Comparison of ENCODE assay signal across 8 cellular contexts in genomic region chr16:65117701-65118448, GRCh38. TPM values are rescaled to one million over a fixed set of nuclear protein-coding genes. Genes with fewer than 3 reads are reported as not detected.
DNase-seq lines count a peak whose midpoint lies in the region; ATAC-seq and TF ChIP-seq lines count a peak whose summit lies in the region.

No MANE protein-coding gene starts in this region.

- peak; percentile 90 for TF ChIP-seq CTCF in AG09309 (IDR thresholded peaks at IDR 0.05; ENCODE audit: control insufficient read depth, insufficient read depth, low read depth, low read length, missing control alignments)
- peak; percentile 88 for TF ChIP-seq CTCF in WERI-Rb-1 (IDR thresholded peaks at IDR 0.05; ENCODE audit: low read depth, low read length)
- peak; percentile 94 for TF ChIP-seq CTCF in neural cell (IDR thresholded peaks at IDR 0.05; ENCODE audit: poor library complexity, severe bottlenecking)

- ATAC-seq in GM18498 (IDR thresholded peaks at IDR 0.05; ENCODE audit: unreplicated experiment) (peak; percentile 89), HG02870 (IDR thresholded peaks at IDR 0.05; ENCODE audit: unreplicated experiment) (peak; percentile 88), HG03135 (IDR thresholded peaks at IDR 0.05; ENCODE audit: unreplicated experiment) (no peak)

- H3K4me3 ChIP-seq in AG09309 (ENCODE audit: control insufficient read depth, low read depth, low read length) (peak overlapping the region; percentile 33), WERI-Rb-1 (ENCODE audit: low read depth, low read length) (no peak overlapping the region), neural cell (ENCODE audit: low read length) (peak overlapping the region; percentile 33)

- peaks cover 42% of the 10 kb centered on the region for H3K79me2 ChIP-seq in neural cell (replicated peaks; ENCODE audit: insufficient read depth, low read length)

- no peaks in the 10 kb centered on the region for H4K20me1 ChIP-seq in neural cell (ENCODE audit: insufficient read depth)

- no peaks in the 10 kb centered on the region for H3K36me3 ChIP-seq in WERI-Rb-1
- H3K36me3 ChIP-seq in neural cell (ENCODE audit: insufficient read depth, low read length) = no peaks in the 10 kb centered on the region

- H3K27ac ChIP-seq in WERI-Rb-1 (no peak overlapping the region), neural cell (ENCODE audit: low read length) (no peak overlapping the region)

- TF ChIP-seq RAD21 in neural cell (conservative IDR thresholded peaks at IDR 0.05) = peak; percentile 98

- H3K9ac ChIP-seq in neural cell (ENCODE audit: low read length) = no peak overlapping the region

- H3F3A ChIP-seq in neural cell (ENCODE audit: insufficient read depth, low read length, poor library complexity, severe bottlenecking) = no peaks in the 10 kb centered on the region

- no peak overlapping the region for H2AFZ ChIP-seq in neural cell (ENCODE audit: low read depth, low read length)

- no peak overlapping the region for H3K4me2 ChIP-seq in neural cell (ENCODE audit: low read length)

- H3K9me2 ChIP-seq in neural cell (ENCODE audit: insufficient read depth, low read length) = no peaks in the 10 kb centered on the region

- DNase-seq in AG09309 (ENCODE audit: low read depth) (peak; percentile 70), NCI-H2107 (lab: John Stamatoyannopoulos, UW) (peak; percentile 11), WERI-Rb-1 (peak; percentile 83), fibroblast of the conjunctiva (ENCODE audit: low read depth) (peak; percentile 84)

- H3K9me3 ChIP-seq in WERI-Rb-1 (ENCODE audit: severe bottlenecking) (no peaks in the 10 kb centered on the region), neural cell (ENCODE audit: low read length) (no peaks in the 10 kb centered on the region)

- TF ChIP-seq EP300 in neural cell (conservative IDR thresholded peaks at IDR 0.05; ENCODE audit: poor library complexity, severe bottlenecking) = peak; percentile 25

- peaks cover 19% of the 10 kb centered on the region for H3K27me3 ChIP-seq in WERI-Rb-1 (ENCODE audit: insufficient read depth, low read depth, severe bottlenecking)
- H3K27me3 ChIP-seq in neural cell (ENCODE audit: insufficient read depth, low read depth, low read length) = peaks cover 6% of the 10 kb centered on the region

TF ChIP-seq in neural cell, 6 proteins besides CTCF, POLR2A, EP300 and RAD21:
- TF ChIP-seq EZH2 (IDR thresholded peaks at IDR 0.05; ENCODE audit: borderline replicate concordance, insufficient read depth, low read length, poor library complexity, severe bottlenecking) (no peak), POLR2AphosphoS5 (IDR thresholded peaks at IDR 0.05) (no peak), SMC3 (conservative IDR thresholded peaks at IDR 0.05; ENCODE audit: poor library complexity) (peak; percentile 95), REST (IDR thresholded peaks at IDR 0.05; ENCODE audit: borderline replicate concordance) (no peak), MXI1 (conservative IDR thresholded peaks at IDR 0.05; ENCODE audit: poor library complexity, severe bottlenecking) (no peak), TAF1 (IDR thresholded peaks at IDR 0.05; ENCODE audit: low read depth) (no peak)

RNA-seq across cellular contexts. Expression of gene CDH11, which starts 4.0 kb away (rescaled TPM):
- polyA plus RNA-seq in neural cell = 22.9 and 23.4 TPM in 2 replicates
- 60.6 and 78.6 TPM in 2 replicates for polyA minus RNA-seq in neural cell

Comparison
In these comparisons a context has a peak if more than half of its experiments do, and no peak if none do; other contexts are left out.
1. DNase-seq: peak in every context shown above with its lines; median percentile 84 in fibroblast of the conjunctiva; 83 in WERI-Rb-1; 70 in AG09309; 11 in NCI-H2107.